In genomic region chr13:37229931-37230330, GRCh38 we compare ENCODE assay signal across 10 cellular contexts.
"Had no signal": no experiment of that assay in that cellular context is flagged by ENCODE, and none has a peak within 500 bp of the region (broad histone marks: within the 10 kb centered on the region; RNA-seq: fewer than 3 reads in every experiment).

No MANE protein-coding gene starts in this region.

- H3K9me3 Mint-ChIP-seq: GM23338 had no signal

- ATAC-seq: GM23338, HepG2 had no signal

- H3K27me3 Mint-ChIP-seq: IgD-negative memory B cell had no signal

- H3K4me1 Mint-ChIP-seq: GM23338, H9, IgD-negative memory B cell had no signal

- H3K27ac Mint-ChIP-seq: GM23338, H9, HFFc6, IgD-negative memory B cell had no signal

- H3K4me3 Mint-ChIP-seq: GM23338, H9, HFFc6, IgD-negative memory B cell had no signal

- FAIRE-seq: H1, H54, HepG2 had no signal

- H3K4me2 ChIP-seq: GM23338 had no signal

- DNase-seq: H9, HCEC 1CT, HFFc6, KBM-7 had no signal

- H3K4me3 ChIP-seq: GM23338 had no signal

- H3K36me3 Mint-ChIP-seq: IgD-negative memory B cell had no signal

- H2AFZ ChIP-seq: GM23338 had no signal

- H3K27ac ChIP-seq: HL-60 had no signal
